In the genomic region with DNA sequence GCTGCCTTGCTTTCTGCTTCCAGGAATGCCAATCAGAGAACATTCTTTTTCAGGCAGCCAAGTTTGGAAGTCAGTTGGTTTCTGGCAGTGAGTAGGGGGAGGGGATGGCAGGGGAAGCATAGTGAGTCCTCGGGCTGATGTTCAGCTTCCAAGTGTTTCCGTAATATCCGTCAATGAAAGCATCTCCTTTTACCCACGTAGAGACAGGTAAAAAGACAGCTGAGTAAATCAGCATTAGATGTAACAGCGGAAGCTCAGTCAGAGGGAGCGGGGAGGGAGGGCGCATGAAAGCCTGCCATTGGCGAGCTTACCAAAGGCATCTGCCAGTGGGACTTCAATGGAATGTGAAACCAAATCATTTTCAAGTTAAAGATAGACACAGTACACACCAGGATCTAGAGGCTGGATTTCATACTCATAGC, we compare ENCODE assay signal across 10 cellular contexts.
DNase-seq lines count a peak whose midpoint lies in the region; ATAC-seq, FAIRE-seq and TF ChIP-seq lines count a peak whose summit lies in the region.
"Had no signal": no experiment of that assay in that cellular context is flagged by ENCODE, and none has a peak within 500 bp of the region (broad histone marks: within the 10 kb centered on the region; RNA-seq: fewer than 3 reads in every experiment).

No MANE protein-coding gene starts in this region.

- H3K27ac Mint-ChIP-seq in mesothelial cell of epicardium, result peak overlapping the region; percentile 91
- no peak overlapping the region for H3K27ac Mint-ChIP-seq in activated T-helper 17 cell treated with anti-CD3 and anti-CD28 coated beads, Interleukin-2, amount 50 U/mL, for 72 hours
- H3K27ac Mint-ChIP-seq: B cell had no signal

- TF ChIP-seq CTCF in esophagus muscularis mucosa (IDR thresholded peaks at IDR 0.05) (no peak), mesothelial cell of epicardium (IDR thresholded peaks at IDR 0.05; ENCODE audit: unreplicated experiment) (no peak)

- peak; percentile 25 for TF ChIP-seq POLR2A in esophagus muscularis mucosa (IDR thresholded peaks at IDR 0.05; ENCODE audit: low read depth)

- no peak for FAIRE-seq in urothelium cell line (lab: Jason Lieb, UNC)
- FAIRE-seq: colon had no signal

- no peaks in the 10 kb centered on the region for H3K9me3 Mint-ChIP-seq in mesothelial cell of epicardium
- peaks cover 5% of the 10 kb centered on the region for H3K9me3 Mint-ChIP-seq in activated T-helper 17 cell treated with anti-CD3 and anti-CD28 coated beads, Interleukin-2, amount 50 U/mL, for 72 hours

- H3K36me3 Mint-ChIP-seq in mesothelial cell of epicardium, result no peaks in the 10 kb centered on the region
- H3K36me3 Mint-ChIP-seq in activated T-helper 17 cell treated with anti-CD3 and anti-CD28 coated beads, Interleukin-2, amount 50 U/mL, for 72 hours (ENCODE audit: low read depth), result no peaks in the 10 kb centered on the region

- H3K4me3 Mint-ChIP-seq in mesothelial cell of epicardium, result peak overlapping the region; percentile 75
- no peak overlapping the region for H3K4me3 Mint-ChIP-seq in activated T-helper 17 cell treated with anti-CD3 and anti-CD28 coated beads, Interleukin-2, amount 50 U/mL, for 72 hours
- H3K4me3 Mint-ChIP-seq: B cell had no signal

- peak overlapping the region; percentile 82 to 87 (median 83) for H3K27ac ChIP-seq in esophagus muscularis mucosa (replicated peaks in 1 of 4)

- no peaks in the 10 kb centered on the region for H3K27me3 ChIP-seq in esophagus muscularis mucosa

- intact Hi-C loops in esophagus muscularis mucosa (cut with DNase I), result loop anchor here (5.0 kb wide), 1 partner anchor 101 kb away; no protein-coding TSS in a partner anchor

- no peaks in the 10 kb centered on the region for H3K9me3 ChIP-seq in esophagus muscularis mucosa

- H3K4me3 ChIP-seq in esophagus muscularis mucosa, result peak overlapping the region; percentile 44 to 62 (median 54)

- H3K4me1 Mint-ChIP-seq in mesothelial cell of epicardium, result peaks cover 24% of the 10 kb centered on the region
- no peaks in the 10 kb centered on the region for H3K4me1 Mint-ChIP-seq in activated T-helper 17 cell treated with anti-CD3 and anti-CD28 coated beads, Interleukin-2, amount 50 U/mL, for 72 hours
- H3K4me1 Mint-ChIP-seq: B cell had no signal

- TF ChIP-seq EP300 in esophagus muscularis mucosa (IDR thresholded peaks at IDR 0.05), result peak; percentile 32

- no peak for ATAC-seq in GM19467 (IDR thresholded peaks at IDR 0.05; ENCODE audit: unreplicated experiment)
- ATAC-seq in activated T-helper 17 cell treated with anti-CD3 and anti-CD28 coated beads, Interleukin-2, amount 50 U/mL, for 72 hours (replicated peaks), result no peak

- H3K27me3 Mint-ChIP-seq in mesothelial cell of epicardium (ENCODE audit: low read depth), result no peaks in the 10 kb centered on the region
- H3K27me3 Mint-ChIP-seq in activated T-helper 17 cell treated with anti-CD3 and anti-CD28 coated beads, Interleukin-2, amount 50 U/mL, for 72 hours, result no peaks in the 10 kb centered on the region
- H3K27me3 Mint-ChIP-seq: B cell had no signal

- peak; percentile 10 for DNase-seq in NCI-H82 (lab: John Stamatoyannopoulos, UW)
- no peak for DNase-seq in NCI-H82 treated with DMSO at 0.1 percent for 48 hours (lab: John Stamatoyannopoulos, UW; ENCODE audit: unreplicated experiment)
- DNase-seq in esophagus muscularis mucosa (ENCODE audit: extremely low spot score), result no peak
- DNase-seq in mesothelial cell of epicardium (ENCODE audit: low spot score in 2 of 2, unreplicated experiment in 2 of 2), result peak in 1 of 2 experiments; percentile 59
- DNase-seq in urothelium cell line (ENCODE audit: low spot score), result peak; percentile 26
- no peak for DNase-seq in NCI-H345 treated with DMSO at 0.1 percent for 48 hours (lab: John Stamatoyannopoulos, UW; ENCODE audit: unreplicated experiment)

- H3K36me3 ChIP-seq in esophagus muscularis mucosa, result no peaks in the 10 kb centered on the region

- WGBS in esophagus muscularis mucosa, result 6% methylated on average over 8 of the region's 8 CpGs

- H3K4me1 ChIP-seq in esophagus muscularis mucosa, result peaks cover 6 to 38% (median 35%) of the 10 kb centered on the region in 4 donors

Comparison
In these comparisons a context has a peak if more than half of its experiments do, and no peak if none do; other contexts are left out.
1. DNase-seq: peak in NCI-H82 (single experiment) and urothelium cell line (single experiment); none in NCI-H82 treated with DMSO at 0.1 percent for 48 hours (single experiment), esophagus muscularis mucosa (single experiment) and NCI-H345 treated with DMSO at 0.1 percent for 48 hours (single experiment).